In the genomic region with DNA sequence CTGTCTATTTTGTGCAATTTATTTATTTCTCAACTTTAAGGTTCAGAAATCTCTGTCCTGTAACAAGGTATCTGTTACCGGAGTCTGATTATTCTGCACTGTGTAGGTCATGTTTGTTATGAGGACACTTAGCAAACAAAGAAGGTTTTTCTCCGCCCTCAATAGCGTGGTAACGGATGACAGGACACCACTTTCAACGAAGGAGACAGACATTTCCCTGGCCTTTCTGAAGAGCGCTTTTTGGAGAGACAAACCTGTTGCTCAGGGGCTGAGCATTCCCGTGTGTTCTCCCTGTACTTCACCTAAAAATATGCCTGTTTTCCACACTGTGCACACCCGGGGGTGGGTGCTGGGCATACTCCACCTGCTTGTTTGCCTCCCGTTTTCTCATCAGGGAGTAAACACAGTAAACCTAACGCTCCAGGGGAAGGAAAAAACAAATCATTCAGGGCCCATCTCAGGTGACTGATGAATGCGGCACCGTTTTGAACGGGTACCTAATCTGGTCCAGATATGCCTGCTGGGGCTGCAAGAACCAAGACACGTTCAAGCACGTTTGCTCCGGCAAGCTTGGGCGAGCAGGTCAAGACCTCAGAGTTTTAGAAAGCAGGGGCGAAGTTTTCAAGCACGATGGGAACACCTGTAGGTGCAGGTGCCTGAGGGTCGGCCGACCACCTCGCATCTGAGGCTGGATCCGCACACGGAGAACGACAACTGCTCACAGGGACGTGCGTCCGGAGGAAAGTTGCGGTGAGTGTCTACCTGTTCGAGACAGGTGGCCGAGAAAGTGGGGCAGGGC, we compare ENCODE assay signal across 8 cellular contexts. TPM values are rescaled to one million over a fixed set of nuclear protein-coding genes. Genes with fewer than 3 reads are reported as not detected.
DNase-seq lines count a peak whose midpoint lies in the region; ATAC-seq, FAIRE-seq and TF ChIP-seq lines count a peak whose summit lies in the region.

No MANE protein-coding gene starts in this region.

- no peaks in the 10 kb centered on the region for H3K9me2 ChIP-seq in neural cell (ENCODE audit: insufficient read depth, low read length)

- TF ChIP-seq CTCF in AG04450 (IDR thresholded peaks at IDR 0.05; ENCODE audit: low read depth, low read length) (no peak), RWPE2 (IDR thresholded peaks at IDR 0.05; ENCODE audit: poor library complexity, severe bottlenecking) (no peak), endothelial cell of umbilical vein (IDR thresholded peaks at IDR 0.05; ENCODE audit: extremely low read depth in 1 of 2, insufficient read depth in 1 of 2, low read depth in 1 of 2, low read length in 2 of 2) (no peak), neural cell (IDR thresholded peaks at IDR 0.05; ENCODE audit: poor library complexity, severe bottlenecking) (no peak)

- H3K79me2 ChIP-seq in endothelial cell of umbilical vein (ENCODE audit: control insufficient read depth, insufficient read depth, low read length): no peaks in the 10 kb centered on the region
- H3K79me2 ChIP-seq in neural cell (replicated peaks; ENCODE audit: insufficient read depth, low read length): no peaks in the 10 kb centered on the region

- dilution Hi-C loops in endothelial cell of umbilical vein (cut with MboI; ENCODE audit: extremely low pct_ligation_motif_present, low sequenced_read_pairs): no loop called here

- H4K20me1 ChIP-seq in endothelial cell of umbilical vein (replicated peaks; ENCODE audit: control insufficient read depth, extremely low read depth, insufficient read depth, low read length): no peaks in the 10 kb centered on the region
- H4K20me1 ChIP-seq in neural cell (ENCODE audit: insufficient read depth): no peaks in the 10 kb centered on the region

- CTCF ChIA-PET in AG04450 (lab: Charles Lee): no interaction called here
- CTCF ChIA-PET in endothelial cell of umbilical vein (lab: Charles Lee): no interaction called here

- BruUV-seq in endothelial cell of umbilical vein (replicated peaks; lab: Mats Ljungman, UMichigan): no TSS peak

- ATAC-seq in GM21576 (IDR thresholded peaks at IDR 0.05; ENCODE audit: unreplicated experiment) (peak; percentile 5), RWPE2 (ENCODE audit: low read depth) (peak; percentile 50)

- no peaks in the 10 kb centered on the region for H3F3A ChIP-seq in neural cell (ENCODE audit: insufficient read depth, low read length, poor library complexity, severe bottlenecking)

- H2AFZ ChIP-seq in endothelial cell of umbilical vein (ENCODE audit: low read depth, low read length) (peak overlapping the region; percentile 81), neural cell (ENCODE audit: low read depth, low read length) (peak overlapping the region; percentile 67)

- H3K36me3 ChIP-seq in RWPE2 (ENCODE audit: low read depth) (no peaks in the 10 kb centered on the region), endothelial cell of umbilical vein (ENCODE audit: control insufficient read depth in 2 of 2, extremely low read depth in 1 of 2, insufficient read depth in 2 of 2, low read length in 2 of 2) (no peaks in the 10 kb centered on the region), neural cell (ENCODE audit: insufficient read depth, low read length) (no peaks in the 10 kb centered on the region)

- H3K27ac ChIP-seq in AG04450 (ENCODE audit: low read depth, low read length) (no peak overlapping the region), RWPE2 (ENCODE audit: poor library complexity, severe bottlenecking) (no peak overlapping the region), endothelial cell of umbilical vein (ENCODE audit: insufficient read depth, low read depth, low read length) (no peak overlapping the region), neural cell (ENCODE audit: low read length) (peak overlapping the region; percentile 4)

- no peaks in the 10 kb centered on the region for H3K9me1 ChIP-seq in endothelial cell of umbilical vein (replicated peaks; ENCODE audit: control insufficient read depth, extremely low read depth, insufficient read depth, low read length)

- TF ChIP-seq POLR2A in endothelial cell of umbilical vein (IDR thresholded peaks at IDR 0.05; ENCODE audit: low read depth, low read length): no peak

- FAIRE-seq in endothelial cell of umbilical vein (lab: Jason Lieb, UNC): no peak

- H3K27me3 ChIP-seq in AG04450 (ENCODE audit: control insufficient read depth, insufficient read depth, low read length): peaks cover 27% of the 10 kb centered on the region
- no peaks in the 10 kb centered on the region for H3K27me3 ChIP-seq in RWPE2 (ENCODE audit: insufficient read depth, poor library complexity, severe bottlenecking)
- peaks cover 23 to 29% of the 10 kb centered on the region in 2 experiments for H3K27me3 ChIP-seq in endothelial cell of umbilical vein (ENCODE audit: control insufficient read depth in 2 of 2, insufficient read depth in 2 of 2, low read length in 2 of 2)
- no peaks in the 10 kb centered on the region for H3K27me3 ChIP-seq in neural cell (ENCODE audit: insufficient read depth, low read depth, low read length)

- H3K4me1 ChIP-seq in RWPE2 (ENCODE audit: insufficient read depth, poor library complexity, severe bottlenecking) (no peaks in the 10 kb centered on the region), endothelial cell of umbilical vein (ENCODE audit: control insufficient read depth, extremely low read depth, insufficient read depth, low read length) (peaks cover 3% of the 10 kb centered on the region)

- H3K4me3 ChIP-seq in AG04450 (ENCODE audit: low read depth, low read length): peak overlapping the region; percentile 51
- peak overlapping the region; percentile 61 for H3K4me3 ChIP-seq in RWPE2 (ENCODE audit: severe bottlenecking)
- peak overlapping the region in 1 of 3 experiments; percentile 45 for H3K4me3 ChIP-seq in endothelial cell of umbilical vein (replicated peaks in 1 of 3; ENCODE audit: insufficient read depth in 1 of 3, low read depth in 1 of 3, low read length in 3 of 3)
- peak overlapping the region; percentile 94 for H3K4me3 ChIP-seq in neural cell (ENCODE audit: low read length)

- POLR2A ChIA-PET in AG04450 (lab: Yijun Ruan, JAX) (no interaction called here), endothelial cell of umbilical vein (lab: Charles Lee) (no interaction called here)

- no peak for TF ChIP-seq RAD21 in neural cell (conservative IDR thresholded peaks at IDR 0.05)

- TF ChIP-seq EP300 in neural cell (conservative IDR thresholded peaks at IDR 0.05; ENCODE audit: poor library complexity, severe bottlenecking): no peak

- no peak for DNase-seq in AG04450 (ENCODE audit: low read depth, low spot score)
- DNase-seq in RWPE2 (ENCODE audit: low spot score): no peak
- DNase-seq in endothelial cell of umbilical vein (ENCODE audit: low read depth, low spot score): no peak
- no peak for DNase-seq in SKM-1 treated with dmso at 0.1 percent for 144 hours (lab: John Stamatoyannopoulos, UW; ENCODE audit: unreplicated experiment)
- DNase-seq in LoVo (ENCODE audit: low spot score): no peak
- no peak for DNase-seq in GDM1 (lab: John Stamatoyannopoulos, UW)

- no peaks in the 10 kb centered on the region for H3K9me3 ChIP-seq in AG04450 (ENCODE audit: control insufficient read depth, insufficient read depth, low read length)
- no peaks in the 10 kb centered on the region for H3K9me3 ChIP-seq in RWPE2 (ENCODE audit: severe bottlenecking)
- no peaks in the 10 kb centered on the region for H3K9me3 ChIP-seq in endothelial cell of umbilical vein (replicated peaks; ENCODE audit: control insufficient read depth, insufficient read depth, low read length)
- H3K9me3 ChIP-seq in neural cell (ENCODE audit: low read length): no peaks in the 10 kb centered on the region

- intact Hi-C loops in endothelial cell of umbilical vein (cut with micrococcal nuclease): no loop called here

- H3K9ac ChIP-seq in endothelial cell of umbilical vein (replicated peaks; ENCODE audit: extremely low read depth, insufficient read depth, low read length) (no peak overlapping the region), neural cell (ENCODE audit: low read length) (peak overlapping the region; percentile 75)

- peak overlapping the region; percentile 65 for H3K4me2 ChIP-seq in endothelial cell of umbilical vein (ENCODE audit: insufficient read depth, low read length)
- peak overlapping the region; percentile 54 for H3K4me2 ChIP-seq in neural cell (ENCODE audit: low read length)

TF ChIP-seq in endothelial cell of umbilical vein, 7 proteins besides CTCF, POLR2A, EP300 and RAD21 (continues in another document):
- no peak for TF ChIP-seq GATA2 (IDR thresholded peaks at IDR 0.05; ENCODE audit: insufficient read depth, insufficient read length, low read depth, low read length)
- no peak for TF ChIP-seq POLR2AphosphoS5 (IDR thresholded peaks at IDR 0.05; ENCODE audit: insufficient read depth, low read depth, low read length)
- TF ChIP-seq MYC (IDR thresholded peaks at IDR 0.05; ENCODE audit: low read depth, low read length): no peak
- TF ChIP-seq, protein P1, sequence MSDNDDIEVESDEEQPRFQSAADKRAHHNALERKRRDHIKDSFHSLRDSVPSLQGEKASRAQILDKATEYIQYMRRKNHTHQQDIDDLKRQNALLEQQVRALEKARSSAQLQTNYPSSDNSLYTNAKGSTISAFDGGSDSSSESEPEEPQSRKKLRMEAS (IDR thresholded peaks at IDR 0.05; ENCODE audit: insufficient read depth, insufficient read length): no peak

RNA-seq across cellular contexts. Expression of gene RETREG1, which starts 0.9 kb away (rescaled TPM):
- polyA plus RNA-seq in AG04450 (2011; rRNA removed) (0.14 TPM in 1 of 2 replicates, not detected in the other), endothelial cell of umbilical vein (0.13 TPM in 1 of 2 replicates, not detected in the other), neural cell (20.4 and 25.4 TPM in 2 replicates)
- polyA minus RNA-seq in AG04450 (2011; rRNA and poly(A)+ RNA removed): not detected in 2 replicates
- total RNA-seq in endothelial cell of umbilical vein: 0.46 TPM in 1 of 2 replicates, not detected in the other
- polyA plus RNA-seq in endothelial cell of umbilical vein (2011; cell fraction: cytosol; rRNA removed): 0.04 TPM in 1 of 2 replicates, not detected in the other
- polyA plus RNA-seq in endothelial cell of umbilical vein (2011; cell fraction: nucleus; rRNA removed): not detected in 2 replicates
- polyA plus RNA-seq in endothelial cell of umbilical vein (2012): 0.29 TPM in 1 of 2 replicates, not detected in the other
- polyA minus RNA-seq in endothelial cell of umbilical vein (not detected in 2 replicates), neural cell (20.0 and 21.8 TPM in 2 replicates)
- polyA minus RNA-seq in endothelial cell of umbilical vein (2011; cell fraction: cytosol; rRNA and poly(A)+ RNA removed): 2.6 TPM
- not detected in 2 replicates for polyA minus RNA-seq in endothelial cell of umbilical vein (2011; cell fraction: nucleus; rRNA and poly(A)+ RNA removed)

Comparison
In these comparisons a context has a peak if more than half of its experiments do, and no peak if none do; other contexts are left out.
1. RNA of gene RETREG1, which starts 0.9 kb away (polyA plus RNA-seq): 20.4 to 25.4 TPM in neural cell; 0.14 TPM in AG04450 and 0.04 to 0.29 TPM in endothelial cell of umbilical vein; every median in the first group is over 10 times any median in the second.